ENCODE assay signal across 13 cellular contexts in genomic region chr10:86461963-86462804, GRCh38.
"Had no signal": no experiment of that assay in that cellular context is flagged by ENCODE, and none has a peak within 500 bp of the region (broad histone marks: within the 10 kb centered on the region; RNA-seq: fewer than 3 reads in every experiment).

No MANE protein-coding gene starts in this region.

- H3K27ac ChIP-seq: breast epithelium, esophagus muscularis mucosa, right atrium auricular region, tibial artery, uterus had no signal

- H3K4me3 Mint-ChIP-seq: activated naive CD8-positive, alpha-beta T cell had no signal

- H3K36me3 ChIP-seq: uterus had no signal

- FAIRE-seq: small intestine had no signal

- H3K9me3 ChIP-seq: breast epithelium, esophagus muscularis mucosa, right atrium auricular region, tibial artery, uterus had no signal

- DNase-seq: activated CD4-positive, alpha-beta T cell treated with anti-CD3 and anti-CD28 coated beads for 48 hours; activated effector memory CD4-positive, alpha-beta T cell treated with Interleukin-2 at 50 U/mL for 16 hours; amygdala; glutamatergic neuron; posterior cingulate gyrus; small intestine; T-helper 1 cell; tibial artery; uterus had no signal

- H3K4me3 ChIP-seq: breast epithelium, esophagus muscularis mucosa, right atrium auricular region, tibial artery, uterus had no signal

- H3K27me3 Mint-ChIP-seq: activated naive CD8-positive, alpha-beta T cell had no signal

- H3K27me3 ChIP-seq: breast epithelium, esophagus muscularis mucosa, right atrium auricular region, tibial artery, uterus had no signal

- H3K4me1 ChIP-seq: breast epithelium, esophagus muscularis mucosa, right atrium auricular region, tibial artery, uterus had no signal
